3 cellular contexts compared by ENCODE assay signal in genomic region chr10:58278274-58278961, GRCh38.
A peak's percentile ranks its signal among the peaks of the same experiment; 100 is the strongest.
TF ChIP-seq lines count a peak whose summit lies in the region.

No MANE protein-coding gene starts in this region.

TF ChIP-seq in A549, 52 proteins besides CTCF, POLR2A, EP300 and RAD21:
- TF ChIP-seq CBX8 (IDR thresholded peaks at IDR 0.05) (no peak), CEBPB (IDR thresholded peaks at IDR 0.05) (peak; percentile 61 to 66; a peak in 3 of 4 replicates)

TF ChIP-seq in GM23338, 12 proteins besides CTCF, POLR2A, EP300 and RAD21:
- TF ChIP-seq NANOG (IDR thresholded peaks at IDR 0.05; ENCODE audit: borderline replicate concordance) (no peak), EZH2phosphoT487 (IDR thresholded peaks at IDR 0.05; ENCODE audit: unreplicated experiment) (no peak), CREB1 (CRISPR knock-in tag; IDR thresholded peaks at IDR 0.05; ENCODE audit: low read depth) (no peak), EZH2 (IDR thresholded peaks at IDR 0.05; ENCODE audit: low read depth, unreplicated experiment) (no peak), STAT1 (IDR thresholded peaks at IDR 0.05; ENCODE audit: unreplicated experiment) (no peak), POLR2AphosphoS5 (IDR thresholded peaks at IDR 0.05; ENCODE audit: low read depth) (no peak), JUNB (IDR thresholded peaks at IDR 0.05; ENCODE audit: unreplicated experiment) (no peak), ZNF331 (CRISPR knock-in tag; IDR thresholded peaks at IDR 0.05; ENCODE audit: low read depth) (no peak), REST (IDR thresholded peaks at IDR 0.05; ENCODE audit: unreplicated experiment) (no peak), ETS1 (IDR thresholded peaks at IDR 0.05) (no peak), ZNF114 (CRISPR knock-in tag; IDR thresholded peaks at IDR 0.05) (no peak), ZNF462 (CRISPR knock-in tag; IDR thresholded peaks at IDR 0.05) (no peak)

TF ChIP-seq in HepG2, 621 proteins besides CTCF, POLR2A, EP300 and RAD21:
- TF ChIP-seq AKAP8 (CRISPR knock-in tag; IDR thresholded peaks at IDR 0.05), result no peak
- no peak for TF ChIP-seq ATF7 (IDR thresholded peaks at IDR 0.05)
- no peak for TF ChIP-seq ATF7 (CRISPR knock-in tag; IDR thresholded peaks at IDR 0.05)
- peak; percentile 76 for TF ChIP-seq CEBPG (CRISPR knock-in tag; IDR thresholded peaks at IDR 0.05)
- peak in 1 of 2 experiments; percentile 82; a peak in 2 of 4 replicates for TF ChIP-seq ATF4 (CRISPR knock-in tag; IDR thresholded peaks at IDR 0.05)
- peak; percentile 78 for TF ChIP-seq CEBPB (IDR thresholded peaks at IDR 0.05; ENCODE audit: borderline replicate concordance, low read depth, low read length)
